In the genomic region with DNA sequence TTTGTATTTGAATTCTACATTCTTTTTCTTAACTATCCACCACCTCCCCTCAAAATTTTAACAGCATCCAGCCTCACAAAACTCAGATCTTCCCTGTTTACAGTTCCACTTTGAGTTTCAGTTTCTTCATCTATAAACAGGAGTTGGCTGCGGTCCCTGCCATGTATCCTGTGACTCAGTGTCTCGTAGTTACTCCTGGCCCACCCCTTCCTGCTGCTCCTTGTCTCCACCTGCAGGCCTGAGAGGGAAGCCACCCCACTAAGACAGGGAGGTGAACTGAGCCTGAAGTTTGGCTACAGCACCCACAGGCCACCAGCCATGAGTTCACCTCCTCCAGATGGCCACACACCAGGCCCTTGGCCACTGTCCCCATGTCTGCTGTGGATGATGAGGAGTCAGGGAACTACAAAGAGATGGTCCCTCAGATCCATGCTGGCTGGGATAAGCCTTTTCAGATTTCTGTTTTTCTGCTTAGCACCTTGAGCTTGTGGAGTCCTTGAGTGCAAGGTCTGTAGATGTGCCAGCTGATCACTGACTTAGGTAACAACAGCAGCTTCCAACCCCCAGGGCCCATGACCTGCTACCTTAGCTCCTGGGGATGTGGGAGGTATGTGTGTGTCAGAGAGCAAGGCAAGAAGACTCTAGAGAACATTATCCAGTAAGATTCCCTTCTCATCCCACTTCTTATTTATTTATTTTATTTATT, we compare ENCODE assay signal across 8 cellular contexts.
A peak's percentile ranks its signal among the peaks of the same experiment; 100 is the strongest.
DNase-seq lines count a peak whose midpoint lies in the region; ATAC-seq lines count a peak whose summit lies in the region.

No MANE protein-coding gene starts in this region.

- H3K4me3 Mint-ChIP-seq in stimulated activated naive CD8-positive, alpha-beta T cell treated with anti-CD3 and anti-CD28 coated beads, Interleukin-15, amount 100 ng/mL, for 72 hours: peak overlapping the region; percentile 20 to 46

- peaks cover 14% of the 10 kb centered on the region for H3K4me1 Mint-ChIP-seq in stimulated activated naive CD8-positive, alpha-beta T cell treated with anti-CD3 and anti-CD28 coated beads, Interleukin-15, amount 100 ng/mL, for 72 hours

- peak; percentile 37 for DNase-seq in AG08396 (ENCODE audit: low spot score)
- DNase-seq in NOMO-1 treated with DMSO at 0.1 percent for 48 hours (lab: John Stamatoyannopoulos, UW; ENCODE audit: unreplicated experiment): peak; percentile 79
- peak; percentile 39 for DNase-seq in activated T-helper 9 cell treated with anti-CD3 and anti-CD28 coated beads, Interleukin-2, amount 50 U/mL, for 16 hours (ENCODE audit: low read depth)
- DNase-seq in iris pigment epithelial cell (ENCODE audit: low read depth): peak; percentile 68
- DNase-seq in stimulated activated naive CD8-positive, alpha-beta T cell treated with anti-CD3 and anti-CD28 coated beads, Interleukin-15, amount 100 ng/mL, for 72 hours: peak; percentile 53 to 77
- DNase-seq in OCI-M2 (lab: John Stamatoyannopoulos, UW; ENCODE audit: unreplicated experiment): no peak
- DNase-seq in effector CD8-positive, alpha-beta T cell (lab: John Stamatoyannopoulos, UW): no peak

- peak overlapping the region in 1 of 2 donors; percentile 8 for H3K27ac Mint-ChIP-seq in stimulated activated naive CD8-positive, alpha-beta T cell treated with anti-CD3 and anti-CD28 coated beads, Interleukin-15, amount 100 ng/mL, for 72 hours

- no peaks in the 10 kb centered on the region for H3K9me3 Mint-ChIP-seq in stimulated activated naive CD8-positive, alpha-beta T cell treated with anti-CD3 and anti-CD28 coated beads, Interleukin-15, amount 100 ng/mL, for 72 hours

- H3K27me3 Mint-ChIP-seq in stimulated activated naive CD8-positive, alpha-beta T cell treated with anti-CD3 and anti-CD28 coated beads, Interleukin-15, amount 100 ng/mL, for 72 hours: no peaks in the 10 kb centered on the region

- ATAC-seq in GM19452 (IDR thresholded peaks at IDR 0.05; ENCODE audit: unreplicated experiment): peak; percentile 34
- peak; percentile 98 for ATAC-seq in stimulated activated naive CD8-positive, alpha-beta T cell treated with anti-CD3 and anti-CD28 coated beads, Interleukin-15, amount 100 ng/mL, for 72 hours

Comparison
In these comparisons a context has a peak if more than half of its experiments do, and no peak if none do; other contexts are left out.
1. DNase-seq: peak in AG08396 (single experiment), NOMO-1 treated with DMSO at 0.1 percent for 48 hours (single experiment), activated T-helper 9 cell treated with anti-CD3 and anti-CD28 coated beads, Interleukin-2, amount 50 U/mL, for 16 hours (single experiment), iris pigment epithelial cell (single experiment) and stimulated activated naive CD8-positive, alpha-beta T cell treated with anti-CD3 and anti-CD28 coated beads, Interleukin-15, amount 100 ng/mL, for 72 hours (2 of 2); none in OCI-M2 (single experiment) and effector CD8-positive, alpha-beta T cell (single experiment).